ENCODE assay signal across 8 cellular contexts in the genomic region with DNA sequence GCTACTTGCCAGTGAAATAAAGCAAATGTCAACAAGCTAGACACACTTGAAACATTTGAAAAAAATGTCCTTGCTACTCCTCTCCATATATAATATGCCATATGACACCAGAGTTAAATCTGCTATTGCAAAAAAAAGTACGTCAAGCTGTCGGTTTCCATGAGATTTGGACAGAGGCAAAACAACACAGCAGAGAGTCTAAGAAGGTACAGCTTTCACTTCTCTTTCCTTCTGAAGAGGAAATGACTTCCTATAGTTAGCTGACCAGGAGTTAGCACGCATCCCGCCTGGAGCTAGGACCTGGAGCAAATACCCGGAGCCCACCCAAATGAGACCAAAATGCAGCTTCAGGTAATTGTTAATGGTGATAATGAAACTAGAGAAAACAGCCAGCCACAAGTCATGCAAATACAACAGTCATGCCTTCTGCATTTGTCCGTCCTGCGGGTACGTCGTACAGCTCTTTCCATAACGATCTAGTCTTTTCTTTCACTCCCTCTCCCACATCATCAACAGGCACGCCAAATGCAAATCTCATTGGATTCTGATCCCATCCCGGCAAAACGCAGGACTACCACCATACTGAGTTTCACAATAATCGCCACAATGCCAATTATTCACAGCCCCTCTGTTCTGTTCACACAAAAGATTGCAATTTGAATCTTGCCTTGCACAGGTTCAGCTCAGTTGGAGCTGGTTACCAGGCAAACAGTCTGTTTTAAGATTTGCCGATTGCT.
DNase-seq lines count a peak whose midpoint lies in the region; ATAC-seq and TF ChIP-seq lines count a peak whose summit lies in the region.

No MANE protein-coding gene starts in this region.

- H3K36me3 ChIP-seq in GM06990 (ENCODE audit: control insufficient read depth, insufficient read depth, low read length) (no peaks in the 10 kb centered on the region), left lung (no peaks in the 10 kb centered on the region)

- no peak overlapping the region for H3K27ac Mint-ChIP-seq in stimulated activated effector memory CD8-positive, alpha-beta T cell treated with anti-CD3 and anti-CD28 coated beads, Interleukin-12 subunit alpha, Interleukin-12 subunit beta, amount 100 ng/mL, for 72 hours

- H3K4me3 ChIP-seq in GM06990 (replicated peaks; ENCODE audit: low read depth, low read length): peak overlapping the region; percentile 53
- no peak overlapping the region for H3K4me3 ChIP-seq in left lung

- H3K27me3 ChIP-seq in GM06990 (replicated peaks; ENCODE audit: control insufficient read depth, insufficient read depth, low read length): no peaks in the 10 kb centered on the region
- no peaks in the 10 kb centered on the region for H3K27me3 ChIP-seq in left lung

- peak; percentile 57 for ATAC-seq in GM21825 (IDR thresholded peaks at IDR 0.05; ENCODE audit: unreplicated experiment)
- peak; percentile 30 for ATAC-seq in left lung
- ATAC-seq in stimulated activated effector memory CD8-positive, alpha-beta T cell treated with anti-CD3 and anti-CD28 coated beads, Interleukin-12 subunit alpha, Interleukin-12 subunit beta, amount 100 ng/mL, for 72 hours: no peak
- ATAC-seq in omental fat pad (ENCODE audit: low FRiP score): no peak

- H3K4me1 Mint-ChIP-seq in stimulated activated effector memory CD8-positive, alpha-beta T cell treated with anti-CD3 and anti-CD28 coated beads, Interleukin-12 subunit alpha, Interleukin-12 subunit beta, amount 100 ng/mL, for 72 hours: no peaks in the 10 kb centered on the region

- H3K4me3 Mint-ChIP-seq in stimulated activated effector memory CD8-positive, alpha-beta T cell treated with anti-CD3 and anti-CD28 coated beads, Interleukin-12 subunit alpha, Interleukin-12 subunit beta, amount 100 ng/mL, for 72 hours: no peak overlapping the region

- H3K9me3 ChIP-seq in left lung: no peaks in the 10 kb centered on the region

- no peaks in the 10 kb centered on the region for H3K36me3 Mint-ChIP-seq in stimulated activated effector memory CD8-positive, alpha-beta T cell treated with anti-CD3 and anti-CD28 coated beads, Interleukin-12 subunit alpha, Interleukin-12 subunit beta, amount 100 ng/mL, for 72 hours

- no peak overlapping the region for H3K27ac ChIP-seq in left lung

- peak; percentile 15 for DNase-seq in GM06990 (ENCODE audit: extremely low read depth, insufficient read length)
- peak; percentile 36 to 75 for DNase-seq in NCI-H524 (lab: John Stamatoyannopoulos, UW)
- no peak for DNase-seq in left lung
- no peak for DNase-seq in stimulated activated effector memory CD8-positive, alpha-beta T cell treated with anti-CD3 and anti-CD28 coated beads, Interleukin-12 subunit alpha, Interleukin-12 subunit beta, amount 100 ng/mL, for 72 hours (ENCODE audit: low spot score in 2 of 2)
- no peak for DNase-seq in GM19238 (ENCODE audit: insufficient read length, low spot score)
- DNase-seq in omental fat pad (ENCODE audit: low spot score): no peak
- no peak for DNase-seq in activated gamma-delta T cell (lab: John Stamatoyannopoulos, UW)

- H3K4me1 ChIP-seq in left lung: no peaks in the 10 kb centered on the region

- TF ChIP-seq CTCF in GM06990 (IDR thresholded peaks at IDR 0.05; ENCODE audit: insufficient read depth, low read length, poor library complexity, severe bottlenecking) (no peak), left lung (IDR thresholded peaks at IDR 0.05) (no peak), omental fat pad (IDR thresholded peaks at IDR 0.05) (no peak)

- H3K9me3 Mint-ChIP-seq in stimulated activated effector memory CD8-positive, alpha-beta T cell treated with anti-CD3 and anti-CD28 coated beads, Interleukin-12 subunit alpha, Interleukin-12 subunit beta, amount 100 ng/mL, for 72 hours: peaks cover 6% of the 10 kb centered on the region

- intact Hi-C loops in left lung (cut with DNase I): no loop called here

Comparison
In these comparisons a context has a peak if more than half of its experiments do, and no peak if none do; other contexts are left out.
1. DNase-seq: peak in GM06990 (single experiment) and NCI-H524 (2 of 2); none in left lung (0 of 2), stimulated activated effector memory CD8-positive, alpha-beta T cell treated with anti-CD3 and anti-CD28 coated beads, Interleukin-12 subunit alpha, Interleukin-12 subunit beta, amount 100 ng/mL, for 72 hours (0 of 2), GM19238 (single experiment), omental fat pad (single experiment) and activated gamma-delta T cell (single experiment).
2. ATAC-seq: peak in GM21825 (single experiment) and left lung (single experiment); none in stimulated activated effector memory CD8-positive, alpha-beta T cell treated with anti-CD3 and anti-CD28 coated beads, Interleukin-12 subunit alpha, Interleukin-12 subunit beta, amount 100 ng/mL, for 72 hours (single experiment) and omental fat pad (single experiment).